11 cellular contexts compared by ENCODE assay signal in genomic region chr20:50141811-50142561, GRCh38. TPM values are rescaled to one million over a fixed set of nuclear protein-coding genes. Genes with fewer than 3 reads are reported as not detected.
DNase-seq lines count a peak whose midpoint lies in the region; ATAC-seq and TF ChIP-seq lines count a peak whose summit lies in the region.
"Had no signal": no experiment of that assay in that cellular context is flagged by ENCODE, and none has a peak within 500 bp of the region (broad histone marks: within the 10 kb centered on the region; RNA-seq: fewer than 3 reads in every experiment).

No MANE protein-coding gene starts in this region.

- H3K27ac ChIP-seq in BLaER1 treated with 17β-estradiol and CSF1 and Interleukin-3, amounts not matched to agents 10 nM and 100 nM: peak overlapping the region in 7 of 11 experiments; percentile 18 to 56 (median 44); a peak in 8 of 22 replicates
- no peak overlapping the region for H3K27ac ChIP-seq in GM23338 (ENCODE audit: low read depth)
- H3K27ac ChIP-seq in cingulate gyrus (ENCODE audit: low read depth, low read length): peak overlapping the region; percentile 65

- no peaks in the 10 kb centered on the region for H3K9me3 Mint-ChIP-seq in GM23338
- H3K9me3 Mint-ChIP-seq: CD8-positive, alpha-beta T cell had no signal

- peaks cover 14% of the 10 kb centered on the region for H3K27me3 Mint-ChIP-seq in GM23338 (ENCODE audit: insufficient read depth, low read depth, poor library complexity)

- peaks cover 25 to 100% (median 79%) of the 10 kb centered on the region in 10 experiments for H3K4me1 ChIP-seq in BLaER1 treated with 17β-estradiol and CSF1 and Interleukin-3, amounts not matched to agents 10 nM and 100 nM
- peaks cover 19% of the 10 kb centered on the region for H3K4me1 ChIP-seq in GM23338 (ENCODE audit: insufficient read depth)

- no peaks in the 10 kb centered on the region for H3K9me2 ChIP-seq in GM23338 (ENCODE audit: insufficient read depth)

- H3K27me3 ChIP-seq in BLaER1 treated with 17β-estradiol and CSF1 and Interleukin-3, amounts not matched to agents 10 nM and 100 nM: no peaks in the 10 kb centered on the region
- H3K27me3 ChIP-seq in GM23338 (ENCODE audit: insufficient read depth): no peaks in the 10 kb centered on the region

- peak overlapping the region; percentile 56; the same call in 1 of the 2 replicates for H3K27ac Mint-ChIP-seq in GM23338
- H3K27ac Mint-ChIP-seq: CD8-positive, alpha-beta T cell had no signal

- no peak overlapping the region for H3K4me3 ChIP-seq in BLaER1 treated with 17β-estradiol and CSF1 and Interleukin-3, amounts not matched to agents 10 nM and 100 nM
- H3K4me3 ChIP-seq in GM23338: no peak overlapping the region

- H3K9ac ChIP-seq in BLaER1 treated with 17β-estradiol and CSF1 and Interleukin-3, amounts not matched to agents 10 nM and 100 nM: peak overlapping the region in 9 of 11 experiments; percentile 16 to 64 (median 47); a peak in 14 of 22 replicates

- H3K9me3 ChIP-seq in BLaER1 treated with 17β-estradiol and CSF1 and Interleukin-3, amounts not matched to agents 10 nM and 100 nM (replicated peaks in 1 of 11): no peaks in the 10 kb centered on the region

- H4K20me1 ChIP-seq in BLaER1 treated with 17β-estradiol and CSF1 and Interleukin-3, amounts not matched to agents 10 nM and 100 nM: peaks cover 9 to 95% (median 58%) of the 10 kb centered on the region in 11 experiments; a peak in 19 of 22 replicates
- H4K20me1 ChIP-seq in GM23338 (replicated peaks; ENCODE audit: insufficient read depth): peaks cover 13% of the 10 kb centered on the region

- DNase-seq in GM23338 (ENCODE audit: low spot score) (no peak), pons (ENCODE audit: low spot score) (peak; percentile 46), GM10266 (ENCODE audit: extremely low spot score) (no peak)
- DNase-seq: amygdala; CD8-positive, alpha-beta T cell; EL; midbrain had no signal

- peaks cover 7% of the 10 kb centered on the region; the same call in 1 of the 2 replicates for H3F3A ChIP-seq in GM23338 (replicated peaks; ENCODE audit: low read depth)

- H3K79me2 ChIP-seq in GM23338 (replicated peaks; ENCODE audit: insufficient read depth): peaks cover 24% of the 10 kb centered on the region

- peak overlapping the region; percentile 28; the same call in 1 of the 3 replicates for H3K4me3 Mint-ChIP-seq in GM23338
- H3K4me3 Mint-ChIP-seq: CD8-positive, alpha-beta T cell had no signal

- H3K4me2 ChIP-seq in BLaER1 treated with 17β-estradiol and CSF1 and Interleukin-3, amounts not matched to agents 10 nM and 100 nM: peak overlapping the region in 8 of 11 experiments; percentile 21 to 70 (median 58); a peak in 14 of 22 replicates
- H3K4me2 ChIP-seq in GM23338: no peak overlapping the region

- TF ChIP-seq CTCF in GM23338 (conservative IDR thresholded peaks at IDR 0.05; ENCODE audit: low read depth in 2 of 2) (no peak), GM10266 (IDR thresholded peaks at IDR 0.05; ENCODE audit: control insufficient read depth, insufficient read depth, low read depth, missing control alignments) (no peak)

- peaks cover 51% of the 10 kb centered on the region for H3K4me1 Mint-ChIP-seq in GM23338

- ATAC-seq in GM23338 (no peak), GM18867 (IDR thresholded peaks at IDR 0.05; ENCODE audit: unreplicated experiment) (no peak), GM21526 (IDR thresholded peaks at IDR 0.05; ENCODE audit: low FRiP score, unreplicated experiment) (no peak)
- ATAC-seq: CD8-positive, alpha-beta T cell had no signal

- peaks cover 40% of the 10 kb centered on the region for H3K36me3 Mint-ChIP-seq in GM23338 (ENCODE audit: low read depth)

- H3K36me3 ChIP-seq in BLaER1 treated with 17β-estradiol and CSF1 and Interleukin-3, amounts not matched to agents 10 nM and 100 nM: peaks cover 50 to 92% (median 69%) of the 10 kb centered on the region in 11 experiments
- H3K36me3 ChIP-seq in GM23338 (ENCODE audit: insufficient read depth): peaks cover 5% of the 10 kb centered on the region; the same call in 1 of the 2 replicates

- H2AFZ ChIP-seq in GM23338: no peak overlapping the region

TF ChIP-seq in GM23338, 12 proteins besides CTCF, POLR2A, EP300 and RAD21 (continues in another document):
- no peak for TF ChIP-seq POLR2AphosphoS5 (IDR thresholded peaks at IDR 0.05; ENCODE audit: low read depth)
- no peak for TF ChIP-seq EZH2 (IDR thresholded peaks at IDR 0.05; ENCODE audit: low read depth, unreplicated experiment)
- no peak for TF ChIP-seq NANOG (IDR thresholded peaks at IDR 0.05; ENCODE audit: borderline replicate concordance)
- no peak for TF ChIP-seq JUNB (IDR thresholded peaks at IDR 0.05; ENCODE audit: unreplicated experiment)
- TF ChIP-seq ETS1 (IDR thresholded peaks at IDR 0.05): no peak
- no peak for TF ChIP-seq STAT1 (IDR thresholded peaks at IDR 0.05; ENCODE audit: unreplicated experiment)
- TF ChIP-seq REST (IDR thresholded peaks at IDR 0.05; ENCODE audit: unreplicated experiment): no peak
- TF ChIP-seq EZH2phosphoT487 (IDR thresholded peaks at IDR 0.05; ENCODE audit: unreplicated experiment): no peak
- no peak for TF ChIP-seq CREB1 (CRISPR knock-in tag; IDR thresholded peaks at IDR 0.05; ENCODE audit: low read depth)
- TF ChIP-seq ZNF331 (CRISPR knock-in tag; IDR thresholded peaks at IDR 0.05; ENCODE audit: low read depth): no peak

RNA-seq across cellular contexts. Expression of gene PEDS1, which starts 11.5 kb away (rescaled TPM):
- total RNA-seq in GM23338 (2014; rRNA removed; shearing (Covaris generic)): 33.0 and 43.6 TPM in 2 replicates
- polyA plus RNA-seq in GM23338 (2016; fragmentation: Nextera tagmentation; extraction: Ambion mirVana): 31.6 and 34.5 TPM in 2 replicates

RNA-seq across cellular contexts. Expression of gene UBE2V1, which starts 29.0 kb away (rescaled TPM):
- 85.7 and 105 TPM in 2 replicates for total RNA-seq in GM23338 (2014; rRNA removed; shearing (Covaris generic))
- polyA plus RNA-seq in GM23338 (2016; fragmentation: Nextera tagmentation; extraction: Ambion mirVana): 293 and 302 TPM in 2 replicates

RNA-seq across cellular contexts. Expression of gene CEBPB, which starts 48.6 kb away (rescaled TPM):
- 20.5 and 25.4 TPM in 2 replicates for total RNA-seq in GM23338 (2014; rRNA removed; shearing (Covaris generic))
- polyA plus RNA-seq in GM23338 (2016; fragmentation: Nextera tagmentation; extraction: Ambion mirVana): 20.6 and 23.7 TPM in 2 replicates
